ENCODE assay signal across 8 cellular contexts in genomic region chr1:22665752-22666151, GRCh38. TPM values are rescaled to one million over a fixed set of nuclear protein-coding genes. Genes with fewer than 3 reads are reported as not detected.
DNase-seq lines count a peak whose midpoint lies in the region; ATAC-seq and TF ChIP-seq lines count a peak whose summit lies in the region.

No MANE protein-coding gene starts in this region.

- no peak for TF ChIP-seq POLR2A in transverse colon (IDR thresholded peaks at IDR 0.05)

- no peak for DNase-seq in heart right ventricle
- DNase-seq in Right ventricle myocardium inferior (ENCODE audit: missing footprints) = no peak
- DNase-seq in RPMI8226 = peak; percentile 53
- peak; percentile 16 to 47 for DNase-seq in foreskin fibroblast
- DNase-seq in transverse colon = peak; percentile 48
- DNase-seq in DMS153 (lab: John Stamatoyannopoulos, UW) = no peak
- DNase-seq in pons (ENCODE audit: low spot score) = no peak

- H3K4me1 ChIP-seq in heart right ventricle (no peaks in the 10 kb centered on the region), transverse colon (no peaks in the 10 kb centered on the region)

- TF ChIP-seq EP300 in transverse colon (IDR thresholded peaks at IDR 0.05; ENCODE audit: low read depth) = no peak

- intact Hi-C loops in heart right ventricle (cut with DNase I) (no loop called here), Right ventricle myocardium inferior (cut with DNase I) (no loop called here), transverse colon (cut with DNase I; ENCODE audit: low total_unique reads) (no loop called here)

- ATAC-seq in heart right ventricle (peak in 1 of 8 donors; percentile 39), Right ventricle myocardium inferior (no peak), HG02642 (IDR thresholded peaks at IDR 0.05; ENCODE audit: poor library complexity, unreplicated experiment) (no peak)

- peaks cover 0 to 10% (median 0%) of the 10 kb centered on the region in 9 donors for H3K36me3 ChIP-seq in heart right ventricle
- no peaks in the 10 kb centered on the region for H3K36me3 ChIP-seq in transverse colon

- WGBS in heart right ventricle, 2 donors = 40 to 50% methylated on average over 7 of the region's 7 CpGs
- 54 to 80% methylated on average over 1 to 7 of the region's 7 CpGs for WGBS in transverse colon (ENCODE audit: low coverage in 1 of 2), 2 donors

- TF ChIP-seq CTCF in heart right ventricle (IDR thresholded peaks at IDR 0.05) (peak in 7 of 9 donors; percentile 10 to 44 (median 33)), foreskin fibroblast (IDR thresholded peaks at IDR 0.05; ENCODE audit: low read depth, low read length) (peak; percentile 56), transverse colon (IDR thresholded peaks at IDR 0.05) (peak in 4 of 5 experiments; percentile 44 to 63 (median 54))

- peaks cover 0 to 53% (median 19%) of the 10 kb centered on the region in 7 donors for H3K27me3 ChIP-seq in heart right ventricle
- no peaks in the 10 kb centered on the region for H3K27me3 ChIP-seq in transverse colon

- H3K4me3 ChIP-seq in heart right ventricle = no peak overlapping the region
- H3K4me3 ChIP-seq in foreskin fibroblast (ENCODE audit: low read depth in 1 of 2, low read length in 2 of 2) = no peak overlapping the region
- H3K4me3 ChIP-seq in transverse colon = no peak overlapping the region

- H3K9me3 ChIP-seq in heart right ventricle = no peaks in the 10 kb centered on the region
- no peaks in the 10 kb centered on the region for H3K9me3 ChIP-seq in transverse colon

- H3K27ac ChIP-seq in heart right ventricle (no peak overlapping the region), transverse colon (no peak overlapping the region)

- in situ Hi-C loops in transverse colon (cut with MboI; ENCODE audit: low pct_ligation_motif_present in 1 of 4, low pct_unique_long_range_greater_than_20kb in 1 of 4, low sequenced_read_pairs in 3 of 4) = no loop called here

RNA-seq across cellular contexts. Expression of gene C1QB, which starts 12.7 kb away (rescaled TPM):
- total RNA-seq in heart right ventricle (100 to 1,000 TPM in 2 of 10 donors, 10 to 100 TPM in 8; 10.0 to 367 (median 21.8) TPM), Right ventricle myocardium inferior (165 TPM), transverse colon (100 to 1,000 TPM in 3 of 4 donors, 10 to 100 TPM in 1; 62.9 to 163 (median 118) TPM)
- 100 to 1,000 TPM in 1 of 2 donors, 10 to 100 TPM in 1; 32.3 to 100 TPM for polyA plus RNA-seq in heart right ventricle

RNA-seq across cellular contexts. Expression of gene C1QC, which starts 22.3 kb away (rescaled TPM):
- total RNA-seq in heart right ventricle = 100 to 1,000 TPM in 2 of 10 donors, 10 to 100 TPM in 8; 15.9 to 389 (median 27.8) TPM
- polyA plus RNA-seq in heart right ventricle = 10 to 100 TPM; 18.0 to 73.9 TPM
- 140 TPM for total RNA-seq in Right ventricle myocardium inferior
- total RNA-seq in transverse colon = 100 to 1,000 TPM in 1 of 4 donors, 10 to 100 TPM in 3; 21.7 to 106 (median 73.9) TPM

RNA-seq across cellular contexts. Expression of gene C1QA, which starts 29.3 kb away (rescaled TPM):
- total RNA-seq in heart right ventricle (100 to 1,000 TPM in 2 of 10 donors, 10 to 100 TPM in 8; 16.4 to 386 (median 28.9) TPM), Right ventricle myocardium inferior (124 TPM), transverse colon (100 to 1,000 TPM in 1 of 4 donors, 10 to 100 TPM in 3; 28.5 to 181 (median 63.0) TPM)
- 10 to 100 TPM; 36.9 to 82.1 TPM for polyA plus RNA-seq in heart right ventricle

RNA-seq across cellular contexts. Expression of gene EPHB2, which starts 44.9 kb away (rescaled TPM):
- 1 to 10 TPM in 4 of 10 donors, under 1 TPM in 6; 0.34 to 5.0 (median 0.85) TPM for total RNA-seq in heart right ventricle
- 1 to 10 TPM in 1 of 2 donors, under 1 TPM in 1; 0.15 to 1.5 TPM for polyA plus RNA-seq in heart right ventricle
- total RNA-seq in Right ventricle myocardium inferior = 3.5 TPM
- total RNA-seq in transverse colon = 100 to 1,000 TPM in 1 of 4 donors, 10 to 100 TPM in 2, 1 to 10 TPM in 1; 3.0 to 152 (median 27.9) TPM

Comparison
In these comparisons a context has a peak if more than half of its experiments do, and no peak if none do; other contexts are left out.
1. DNase-seq: peak in RPMI8226 (single experiment), foreskin fibroblast (2 of 2) and transverse colon (single experiment); none in heart right ventricle (0 of 2), Right ventricle myocardium inferior (single experiment), DMS153 (single experiment) and pons (single experiment).
2. Peak in every context shown above with its lines, with median percentiles within 50 percentile points of each other: CTCF ChIP-seq.